ENCODE assay signal across 10 cellular contexts in genomic region chr18:56112013-56112749, GRCh38.
DNase-seq lines count a peak whose midpoint lies in the region; ATAC-seq and TF ChIP-seq lines count a peak whose summit lies in the region.
"Had no signal": no experiment of that assay in that cellular context is flagged by ENCODE, and none has a peak within 500 bp of the region (broad histone marks: within the 10 kb centered on the region; RNA-seq: fewer than 3 reads in every experiment).

No MANE protein-coding gene starts in this region.

- CTCF ChIA-PET in A673 (lab: Charles Lee) = no interaction called here

- H3K36me3 ChIP-seq in A673 (ENCODE audit: insufficient read depth, low read length, poor library complexity, severe bottlenecking) = no peaks in the 10 kb centered on the region
- H3K36me3 ChIP-seq: SJSA1 had no signal

- no peaks in the 10 kb centered on the region for H3K27me3 Mint-ChIP-seq in chondrocyte (ENCODE audit: low read depth)

- intact Hi-C loops in A673 (cut with micrococcal nuclease; ENCODE audit: unreplicated experiment) = no loop called here

- no peak overlapping the region for H3K27ac Mint-ChIP-seq in chondrocyte (ENCODE audit: unreplicated experiment)
- H3K27ac Mint-ChIP-seq: dendritic cell treated with granulocyte-macrophage colony-stimulating factor and Interleukin-4, amounts not matched to agents 40 ng/mL and 50 ng/mL, for 4 days had no signal

- peaks cover 15% of the 10 kb centered on the region for H3K4me1 Mint-ChIP-seq in chondrocyte (ENCODE audit: low read depth)

- H3K9me3 Mint-ChIP-seq in chondrocyte (ENCODE audit: low read depth) = no peaks in the 10 kb centered on the region
- H3K9me3 Mint-ChIP-seq: dendritic cell treated with granulocyte-macrophage colony-stimulating factor and Interleukin-4, amounts not matched to agents 40 ng/mL and 50 ng/mL, for 4 days had no signal

- H3K4me3 Mint-ChIP-seq in chondrocyte (ENCODE audit: unreplicated experiment) = no peak overlapping the region
- H3K4me3 Mint-ChIP-seq: dendritic cell treated with granulocyte-macrophage colony-stimulating factor and Interleukin-4, amounts not matched to agents 40 ng/mL and 50 ng/mL, for 4 days had no signal

- no peak for DNase-seq in stimulated activated naive CD4-positive, alpha-beta T cell (lab: John Stamatoyannopoulos, UW)
- no peak for DNase-seq in A673 (ENCODE audit: low spot score)
- no peak for DNase-seq in chondrocyte (ENCODE audit: low spot score)
- no peak for DNase-seq in HuH-7.5 (ENCODE audit: low spot score)

- BruUV-seq in A673 (replicated peaks; lab: Mats Ljungman, UMichigan) = no TSS peak

- ATAC-seq in GM18517 (IDR thresholded peaks at IDR 0.05; ENCODE audit: unreplicated experiment) (peak; percentile 97), GM21367 (IDR thresholded peaks at IDR 0.05; ENCODE audit: unreplicated experiment) (peak; percentile 97), HG03354 (IDR thresholded peaks at IDR 0.05; ENCODE audit: poor library complexity, severe bottlenecking, unreplicated experiment) (peak; percentile 98), esophagus mucosa (peak; percentile 39)

- H3K4me1 ChIP-seq in A673 (ENCODE audit: insufficient read depth, low read length, poor library complexity, severe bottlenecking) = no peaks in the 10 kb centered on the region
- H3K4me1 ChIP-seq: SJSA1 had no signal

- peaks cover 9% of the 10 kb centered on the region for H3K27me3 ChIP-seq in A673 (replicated peaks; ENCODE audit: insufficient read depth, low read depth, low read length, poor library complexity)
- H3K27me3 ChIP-seq: SJSA1 had no signal

- H3K9me3 ChIP-seq in A673 (ENCODE audit: low read depth, low read length, poor library complexity, severe bottlenecking) = no peaks in the 10 kb centered on the region
- H3K9me3 ChIP-seq: SJSA1 had no signal

- POLR2A ChIA-PET in A673 (lab: Charles Lee; ENCODE audit: low non-redundant PET) = no interaction called here

- no peaks in the 10 kb centered on the region for H3K36me3 Mint-ChIP-seq in chondrocyte (ENCODE audit: low read depth)

- H3K4me3 ChIP-seq in A673 (ENCODE audit: low read depth, low read length, poor library complexity, severe bottlenecking) = no peak overlapping the region
- H3K4me3 ChIP-seq: SJSA1 had no signal

- TF ChIP-seq CTCF in A673 (conservative IDR thresholded peaks at IDR 0.05; ENCODE audit: low read depth, low read length) = no peak
- TF ChIP-seq CTCF in chondrocyte (IDR thresholded peaks at IDR 0.05) = no peak

- H3K27ac ChIP-seq in A673 (ENCODE audit: low read depth, low read length, poor library complexity, severe bottlenecking) = no peak overlapping the region
- H3K27ac ChIP-seq: SJSA1 had no signal

Comparison
In these comparisons a context has a peak if more than half of its experiments do, and no peak if none do; other contexts are left out.
1. ATAC-seq: peak in every context shown above with its lines; median percentile 98 in HG03354; 97 in GM18517; 97 in GM21367; 39 in esophagus mucosa.